6 cellular contexts compared by ENCODE assay signal in the genomic region with DNA sequence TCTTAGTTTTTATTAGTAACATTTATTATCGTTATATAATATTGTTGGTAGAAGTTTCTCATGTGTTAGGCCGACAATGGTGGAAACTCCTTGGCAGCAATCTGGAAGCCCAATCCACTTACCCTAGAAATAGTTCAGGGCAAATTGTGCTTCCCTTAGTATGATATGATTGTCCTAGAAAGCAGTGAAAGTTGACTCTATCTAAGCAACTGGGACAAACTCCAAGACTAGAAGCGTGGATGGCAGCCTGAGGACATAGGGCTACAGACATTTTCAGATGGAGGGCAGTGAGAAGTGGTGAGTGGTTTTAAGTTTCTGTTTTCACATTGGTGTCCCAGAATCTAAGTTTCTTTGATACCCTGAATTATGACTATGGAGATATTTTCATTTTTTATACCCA.
"Had no signal": no experiment of that assay in that cellular context is flagged by ENCODE, and none has a peak within 500 bp of the region (broad histone marks: within the 10 kb centered on the region; RNA-seq: fewer than 3 reads in every experiment).

No MANE protein-coding gene starts in this region.

- DNase-seq: H9, HCEC 1CT had no signal

- H3K27ac ChIP-seq: HL-60 had no signal

- ATAC-seq: GM23338, HepG2, K562 had no signal

- H3K4me3 ChIP-seq: GM23338, K562 had no signal
